Comparison of ENCODE assay signal across 1 cellular context in the genomic region with DNA sequence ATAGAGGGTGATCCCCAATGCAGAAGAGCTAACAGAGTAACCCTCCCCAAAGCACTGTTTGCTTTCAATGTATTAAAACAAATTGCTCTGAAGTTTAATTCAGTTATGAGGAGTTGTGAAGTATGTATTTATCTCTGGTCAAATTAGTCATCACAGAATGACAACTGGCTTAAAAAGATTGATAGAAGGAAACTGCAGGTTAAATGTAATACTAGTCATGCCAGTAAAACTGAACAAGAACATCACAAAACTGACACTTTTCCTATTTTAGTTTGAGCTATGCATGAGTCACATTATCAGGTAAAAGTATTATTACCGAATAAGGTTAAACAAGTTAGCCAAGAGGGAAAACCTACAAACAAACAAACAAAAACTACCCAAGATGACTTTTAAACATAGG.
TF ChIP-seq lines count a peak whose summit lies in the region.

No MANE protein-coding gene starts in this region.

TF ChIP-seq in GM23338, 12 proteins besides CTCF, POLR2A, EP300 and RAD21 (continued from another document):
- no peak for TF ChIP-seq ZNF462 (CRISPR knock-in tag; IDR thresholded peaks at IDR 0.05)
- TF ChIP-seq EZH2 (IDR thresholded peaks at IDR 0.05; ENCODE audit: low read depth, unreplicated experiment) = no peak
- no peak for TF ChIP-seq REST (IDR thresholded peaks at IDR 0.05; ENCODE audit: unreplicated experiment)
- no peak for TF ChIP-seq STAT1 (IDR thresholded peaks at IDR 0.05; ENCODE audit: unreplicated experiment)
- no peak for TF ChIP-seq CREB1 (CRISPR knock-in tag; IDR thresholded peaks at IDR 0.05; ENCODE audit: low read depth)
- no peak for TF ChIP-seq POLR2AphosphoS5 (IDR thresholded peaks at IDR 0.05; ENCODE audit: low read depth)
- no peak for TF ChIP-seq NANOG (IDR thresholded peaks at IDR 0.05; ENCODE audit: borderline replicate concordance)
- TF ChIP-seq EZH2phosphoT487 (IDR thresholded peaks at IDR 0.05; ENCODE audit: unreplicated experiment) = no peak
- TF ChIP-seq ETS1 (IDR thresholded peaks at IDR 0.05) = no peak
- no peak for TF ChIP-seq JUNB (IDR thresholded peaks at IDR 0.05; ENCODE audit: unreplicated experiment)
- no peak for TF ChIP-seq ZNF114 (CRISPR knock-in tag; IDR thresholded peaks at IDR 0.05)
